1 cellular context compared by ENCODE assay signal in genomic region chr22:38754247-38755154, GRCh38.
TF ChIP-seq lines count a peak whose summit lies in the region.

No MANE protein-coding gene starts in this region.

TF ChIP-seq in HepG2, 621 proteins besides CTCF, POLR2A, EP300 and RAD21 (continued from another document):
- TF ChIP-seq, protein P1, sequence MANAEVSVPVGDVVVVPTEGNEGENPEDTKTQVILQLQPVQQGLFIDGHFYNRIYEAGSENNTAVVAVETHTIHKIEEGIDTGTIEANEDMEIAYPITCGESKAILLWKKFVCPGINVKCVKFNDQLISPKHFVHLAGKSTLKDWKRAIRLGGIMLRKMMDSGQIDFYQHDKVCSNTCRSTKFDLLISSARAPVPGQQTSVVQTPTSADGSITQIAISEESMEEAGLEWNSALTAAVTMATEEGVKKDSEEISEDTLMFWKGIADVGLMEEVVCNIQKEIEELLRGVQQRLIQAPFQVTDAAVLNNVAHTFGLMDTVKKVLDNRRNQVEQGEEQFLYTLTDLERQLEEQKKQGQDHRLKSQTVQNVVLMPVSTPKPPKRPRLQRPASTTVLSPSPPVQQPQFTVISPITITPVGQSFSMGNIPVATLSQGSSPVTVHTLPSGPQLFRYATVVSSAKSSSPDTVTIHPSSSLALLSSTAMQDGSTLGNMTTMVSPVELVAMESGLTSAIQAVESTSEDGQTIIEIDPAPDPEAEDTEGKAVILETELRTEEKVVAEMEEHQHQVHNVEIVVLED (CRISPR knock-in tag; IDR thresholded peaks at IDR 0.05; ENCODE audit: borderline replicate concordance): 0 out of 2 replicates have a peak, but pooled peaks have one; percentile 2
- TF ChIP-seq ZC3H13 (CRISPR knock-in tag; IDR thresholded peaks at IDR 0.05): peak; percentile 58; the same call in 1 of the 2 replicates
- TF ChIP-seq POLR2AphosphoS5 (IDR thresholded peaks at IDR 0.05; ENCODE audit: low read depth, low read length): 0 out of 2 replicates have a peak, but pooled peaks have one; percentile 41
- TF ChIP-seq, protein P2, sequence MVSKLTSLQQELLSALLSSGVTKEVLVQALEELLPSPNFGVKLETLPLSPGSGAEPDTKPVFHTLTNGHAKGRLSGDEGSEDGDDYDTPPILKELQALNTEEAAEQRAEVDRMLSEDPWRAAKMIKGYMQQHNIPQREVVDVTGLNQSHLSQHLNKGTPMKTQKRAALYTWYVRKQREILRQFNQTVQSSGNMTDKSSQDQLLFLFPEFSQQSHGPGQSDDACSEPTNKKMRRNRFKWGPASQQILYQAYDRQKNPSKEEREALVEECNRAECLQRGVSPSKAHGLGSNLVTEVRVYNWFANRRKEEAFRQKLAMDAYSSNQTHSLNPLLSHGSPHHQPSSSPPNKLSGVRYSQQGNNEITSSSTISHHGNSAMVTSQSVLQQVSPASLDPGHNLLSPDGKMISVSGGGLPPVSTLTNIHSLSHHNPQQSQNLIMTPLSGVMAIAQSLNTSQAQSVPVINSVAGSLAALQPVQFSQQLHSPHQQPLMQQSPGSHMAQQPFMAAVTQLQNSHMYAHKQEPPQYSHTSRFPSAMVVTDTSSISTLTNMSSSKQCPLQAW (CRISPR knock-in tag; IDR thresholded peaks at IDR 0.05): 0 out of 2 replicates have a peak, but pooled peaks have one; percentile 0
- 0 out of 2 replicates have a peak, but pooled peaks have one; percentile 17 for TF ChIP-seq PHF21A (CRISPR knock-in tag; IDR thresholded peaks at IDR 0.05)
- TF ChIP-seq SRF (IDR thresholded peaks at IDR 0.05; ENCODE audit: low read depth, low read length): peak; percentile 96
- 0 out of 2 replicates have a peak, but pooled peaks have one; percentile 0 for TF ChIP-seq CEBPG (CRISPR knock-in tag; IDR thresholded peaks at IDR 0.05)
- TF ChIP-seq KDM2A (CRISPR knock-in tag; IDR thresholded peaks at IDR 0.05; ENCODE audit: borderline replicate concordance, low read depth): peak; percentile 8; the same call in 1 of the 2 replicates
- TF ChIP-seq RBAK (CRISPR knock-in tag; IDR thresholded peaks at IDR 0.05): no peak
- TF ChIP-seq SAP130 (CRISPR knock-in tag; IDR thresholded peaks at IDR 0.05; ENCODE audit: low read depth): peak; percentile 49; the same call in 1 of the 2 replicates
- no peak for TF ChIP-seq ZNF446 (CRISPR knock-in tag; IDR thresholded peaks at IDR 0.05)
- peak; percentile 7; the same call in 1 of the 2 replicates for TF ChIP-seq THAP11 (CRISPR knock-in tag; IDR thresholded peaks at IDR 0.05)
- TF ChIP-seq ZNF672 (CRISPR knock-in tag; IDR thresholded peaks at IDR 0.05): no peak
- TF ChIP-seq LCORL (IDR thresholded peaks at IDR 0.05): no peak
- TF ChIP-seq LCORL (CRISPR knock-in tag; IDR thresholded peaks at IDR 0.05): peak; percentile 41; the same call in 1 of the 2 replicates
- TF ChIP-seq CENPT (CRISPR knock-in tag; IDR thresholded peaks at IDR 0.05; ENCODE audit: low read depth): no peak
TF ChIP-seq in HepG2: peak in this region for 37.
